In genomic region chr12:68971404-68971803, GRCh38 we compare ENCODE assay signal across 13 cellular contexts. TPM values are rescaled to one million over a fixed set of nuclear protein-coding genes. Genes with fewer than 3 reads are reported as not detected.
DNase-seq lines count a peak whose midpoint lies in the region; FAIRE-seq and TF ChIP-seq lines count a peak whose summit lies in the region.
"Had no signal": no experiment of that assay in that cellular context is flagged by ENCODE, and none has a peak within 500 bp of the region (broad histone marks: within the 10 kb centered on the region; RNA-seq: fewer than 3 reads in every experiment).

No MANE protein-coding gene starts in this region.

- no peak for FAIRE-seq in HTR-8/SVneo (lab: Jason Lieb, UNC)
- FAIRE-seq: colon had no signal

- peak overlapping the region; percentile 52 for H3K27ac ChIP-seq in epithelial cell of prostate
- no peak overlapping the region for H3K27ac ChIP-seq in osteoblast (ENCODE audit: low read depth, low read length)

- peak overlapping the region; percentile 19 for H3K4me2 ChIP-seq in osteoblast (ENCODE audit: insufficient read depth, low read length)

- H3K36me3 ChIP-seq in osteoblast (ENCODE audit: insufficient read depth, low read length) = no peaks in the 10 kb centered on the region

- no peak for TF ChIP-seq CTCF in osteoblast (IDR thresholded peaks at IDR 0.05; ENCODE audit: extremely low read depth, low read depth, low read length)

- no peaks in the 10 kb centered on the region for H3K27me3 ChIP-seq in osteoblast (ENCODE audit: insufficient read depth, low read length)

- H4K20me1 ChIP-seq in osteoblast (ENCODE audit: insufficient read depth, low read length) = no peaks in the 10 kb centered on the region

- no peaks in the 10 kb centered on the region for H3K79me2 ChIP-seq in osteoblast (ENCODE audit: insufficient read depth, low read length)

- DNase-seq in COLO829 (ENCODE audit: low spot score) (peak; percentile 64), HTR-8/SVneo (ENCODE audit: insufficient read length, low spot score) (peak; percentile 13), epithelial cell of prostate (ENCODE audit: low read depth, low spot score) (peak; percentile 40), osteoblast (ENCODE audit: insufficient read length, low spot score, missing footprints) (no peak), DMS 273 treated with DMSO at 0.1 percent for 48 hours (lab: John Stamatoyannopoulos, UW) (no peak), NCI-H2029 treated with DMSO at 0.1 percent for 48 hours (lab: John Stamatoyannopoulos, UW) (no peak), NCI-H1436 (lab: John Stamatoyannopoulos, UW) (no peak), NCI-H1694 (lab: John Stamatoyannopoulos, UW) (no peak)
- DNase-seq: activated CD4-positive, alpha-beta T cell treated with anti-CD3 and anti-CD28 coated beads, Interleukin-2, amount 50 U/mL, for 1 hour; activated effector memory CD4-positive, alpha-beta T cell treated with anti-CD3 and anti-CD28 coated beads, Interleukin-2, amount 50 U/mL, for 16 hours; hypothalamus; NCI-H1092 had no signal

- no peak overlapping the region for H2AFZ ChIP-seq in osteoblast (ENCODE audit: low read length)

- no peaks in the 10 kb centered on the region for H3K9me3 ChIP-seq in osteoblast (ENCODE audit: low read depth, low read length)

- no peak overlapping the region for H3K4me3 ChIP-seq in osteoblast (ENCODE audit: insufficient read depth, low read length)

- H3K4me1 ChIP-seq in osteoblast (ENCODE audit: insufficient read depth, low read length) = peaks cover 6% of the 10 kb centered on the region

RNA-seq across cellular contexts. Expression of gene CPM, which starts 38.4 kb away (rescaled TPM):
- 1.8 and 3.6 TPM in 2 replicates for total RNA-seq in osteoblast

Comparison
In these comparisons a context has a peak if more than half of its experiments do, and no peak if none do; other contexts are left out.
1. DNase-seq: peak in COLO829 (single experiment), HTR-8/SVneo (single experiment) and epithelial cell of prostate (single experiment); none in osteoblast (single experiment), DMS 273 treated with DMSO at 0.1 percent for 48 hours (single experiment), NCI-H2029 treated with DMSO at 0.1 percent for 48 hours (single experiment), NCI-H1436 (single experiment) and NCI-H1694 (single experiment).